ENCODE assay signal across 13 cellular contexts in genomic region chr1:1246230-1246600, GRCh38. TPM values are rescaled to one million over a fixed set of nuclear protein-coding genes. Genes with fewer than 3 reads are reported as not detected.
"Had no signal": no experiment of that assay in that cellular context is flagged by ENCODE, and none has a peak within 500 bp of the region (broad histone marks: within the 10 kb centered on the region; RNA-seq: fewer than 3 reads in every experiment).

No MANE protein-coding gene starts in this region.

- H2AFZ ChIP-seq: parathyroid adenoma had no signal

- H3K36me3 ChIP-seq: left lung had no signal

- H3K4me3 ChIP-seq: left lung, tibial artery had no signal

- ATAC-seq: left lung had no signal

- H3K36me3 Mint-ChIP-seq: activated naive CD8-positive, alpha-beta T cell had no signal

- H3K4me1 ChIP-seq: parathyroid adenoma had no signal

- H3K27ac ChIP-seq: esophagus squamous epithelium, left lung, parathyroid adenoma, tibial artery had no signal

- H3K27me3 Mint-ChIP-seq: activated naive CD8-positive, alpha-beta T cell had no signal

- H3K9me3 ChIP-seq: esophagus squamous epithelium, left lung, tibial artery had no signal

- H3K27ac Mint-ChIP-seq: activated naive CD8-positive, alpha-beta T cell had no signal

- H3K4me3 Mint-ChIP-seq: activated naive CD8-positive, alpha-beta T cell had no signal

- H3K79me2 ChIP-seq: parathyroid adenoma had no signal

- H3K9ac ChIP-seq: parathyroid adenoma had no signal

- DNase-seq: activated CD4-positive, alpha-beta T cell treated with anti-CD3 and anti-CD28 coated beads, Interleukin-2, amount 50 U/mL, for 4 hours; activated CD4-positive, CD25-positive, alpha-beta regulatory T cell treated with anti-CD3 and anti-CD28 coated beads, Interleukin-2, amount 50 U/mL, for 72 hours; activated effector memory CD4-positive, alpha-beta T cell treated with Interleukin-2 at 50 U/mL for 16 hours; activated T-cell treated with anti-CD3 and anti-CD28 coated beads, Interleukin-2, amount 50 U/mL, for 1 hour; esophagus squamous epithelium; glutamatergic neuron; left lung; retina; tibial artery had no signal

RNA-seq across cellular contexts. Expression of gene TNFRSF4, which starts 32.3 kb away (rescaled TPM):
- total RNA-seq: cerebellum had no signal
- polyA plus RNA-seq: neural cell had no signal
